ENCODE assay signal across 9 cellular contexts in the genomic region with DNA sequence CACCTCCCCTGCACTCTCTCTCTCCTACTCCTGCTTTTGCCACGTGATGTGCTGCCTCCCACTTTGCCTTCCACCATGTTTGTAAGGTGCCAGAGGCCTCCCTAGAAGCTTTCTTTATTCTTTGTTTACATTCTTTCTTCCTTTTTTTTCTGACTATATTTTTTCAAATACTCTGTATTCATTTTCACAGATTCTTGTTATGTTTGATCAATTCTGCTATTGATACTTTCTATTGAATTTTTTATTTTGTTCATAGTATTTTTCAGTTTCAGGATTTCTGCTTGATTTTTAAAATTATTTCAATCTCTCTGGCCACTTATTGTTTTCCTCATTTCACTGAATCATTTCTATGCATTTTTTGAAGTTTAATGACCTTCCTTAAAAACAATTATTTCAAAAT.
"Had no signal": no experiment of that assay in that cellular context is flagged by ENCODE, and none has a peak within 500 bp of the region (broad histone marks: within the 10 kb centered on the region; RNA-seq: fewer than 3 reads in every experiment).

No MANE protein-coding gene starts in this region.

- H3K9ac ChIP-seq: KMS-11 had no signal

- DNase-seq: H9, HCEC 1CT, HFFc6, Kasumi-1 had no signal

- H3K4me3 ChIP-seq: GM23338 had no signal

- H3K27ac ChIP-seq: KMS-11 had no signal

- H2AFZ ChIP-seq: GM23338 had no signal

- H3K4me2 ChIP-seq: GM23338, KMS-11 had no signal

- FAIRE-seq: H1, H54, HTR-8/SVneo had no signal

- ATAC-seq: GM23338 had no signal
